ENCODE assay signal across 12 cellular contexts in the genomic region with DNA sequence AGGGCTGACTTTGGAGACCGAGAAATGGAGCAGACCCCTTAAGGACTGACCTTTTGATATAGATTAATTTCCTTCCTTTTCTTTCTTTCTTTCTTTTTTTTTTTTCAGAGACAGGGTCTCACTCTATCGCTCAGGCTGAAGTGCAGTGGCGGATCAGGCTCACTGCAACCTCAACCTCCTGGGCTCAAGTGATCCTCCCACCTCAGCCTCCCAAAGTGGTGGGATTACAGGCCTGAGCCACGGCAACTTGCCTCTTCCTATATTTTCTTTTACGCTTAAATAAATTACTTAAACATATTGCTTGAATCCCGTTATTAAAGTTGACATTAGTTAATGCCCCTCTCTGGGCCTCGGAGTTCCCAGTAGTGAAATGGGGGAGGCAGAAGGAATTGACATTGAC. TPM values are rescaled to one million over a fixed set of nuclear protein-coding genes. Genes with fewer than 3 reads are reported as not detected.
DNase-seq lines count a peak whose midpoint lies in the region; ATAC-seq, FAIRE-seq and TF ChIP-seq lines count a peak whose summit lies in the region.
"Had no signal": no experiment of that assay in that cellular context is flagged by ENCODE, and none has a peak within 500 bp of the region (broad histone marks: within the 10 kb centered on the region; RNA-seq: fewer than 3 reads in every experiment).

No MANE protein-coding gene starts in this region.

- ATAC-seq in left colon = peak; percentile 10
- no peak for ATAC-seq in stimulated activated effector memory CD8-positive, alpha-beta T cell treated with anti-CD3 and anti-CD28 coated beads, Interleukin-12 subunit alpha, Interleukin-12 subunit beta, amount 100 ng/mL, for 72 hours
- ATAC-seq in stimulated activated memory B cell treated with anti-CD40 and anti-IgM and Interleukin-4, amounts not matched to agents 10 μg/mL and 1 μg/mL and 100 μg/mL, for 72 hours = no peak
- ATAC-seq: activated CD8-positive, alpha-beta T cell treated with anti-CD3 and anti-CD28 coated beads, Interleukin-2, amount 10 ng/mL, durations not matched to agents 7 days and 5 days had no signal

- 65% methylated on average over 5 of the region's 7 CpGs for WGBS in mammary epithelial cell (ENCODE audit: low coverage, missing lambda C conversion rate)

- peak overlapping the region; percentile 95 for H3K4me2 ChIP-seq in mammary epithelial cell (ENCODE audit: insufficient read depth, low read depth, low read length)

- H3K36me3 ChIP-seq in mammary epithelial cell (ENCODE audit: insufficient read depth, low read length) = no peaks in the 10 kb centered on the region
- H3K36me3 ChIP-seq: SJCRH30 had no signal

- H3K27me3 ChIP-seq in mammary epithelial cell (ENCODE audit: insufficient read depth, low read length) = no peaks in the 10 kb centered on the region
- H3K27me3 ChIP-seq: SJCRH30 had no signal

- no peak for TF ChIP-seq CTCF in HFFc6 (IDR thresholded peaks at IDR 0.05)
- no peak for TF ChIP-seq CTCF in mammary epithelial cell (conservative IDR thresholded peaks at IDR 0.05 in 1 of 2, IDR thresholded peaks at IDR 0.05 in 1 of 2; ENCODE audit: extremely low read depth in 1 of 2, insufficient read depth in 1 of 2, low read depth in 1 of 2, low read length in 2 of 2)

- dilution Hi-C loops in mammary epithelial cell (cut with HindIII; ENCODE audit: low sequenced_read_pairs) = no loop called here

- no peaks in the 10 kb centered on the region for H4K20me1 ChIP-seq in mammary epithelial cell (ENCODE audit: insufficient read depth, low read length)

- DNase-seq in HFFc6 (no peak), mammary epithelial cell (no peak), left colon (no peak), GM12891 (ENCODE audit: insufficient read length, low spot score) (no peak), NCI-H2029 treated with DMSO at 0.1 percent for 48 hours (lab: John Stamatoyannopoulos, UW) (no peak)
- DNase-seq in stimulated activated effector memory CD8-positive, alpha-beta T cell treated with anti-CD3 and anti-CD28 coated beads, Interleukin-12 subunit alpha, Interleukin-12 subunit beta, amount 100 ng/mL, for 72 hours (ENCODE audit: low spot score in 2 of 2) = no peak
- DNase-seq: activated CD8-positive, alpha-beta T cell treated with anti-CD3 and anti-CD28 coated beads, Interleukin-2, amount 10 ng/mL, durations not matched to agents 7 days and 5 days; DND-41; NCI-H2081 treated with DMSO at 0.1 percent for 48 hours; SJCRH30 had no signal

- H3K27ac Mint-ChIP-seq in HFFc6 = no peak overlapping the region
- no peak overlapping the region for H3K27ac Mint-ChIP-seq in stimulated activated effector memory CD8-positive, alpha-beta T cell treated with anti-CD3 and anti-CD28 coated beads, Interleukin-12 subunit alpha, Interleukin-12 subunit beta, amount 100 ng/mL, for 72 hours
- H3K27ac Mint-ChIP-seq in stimulated activated memory B cell treated with anti-CD40 and anti-IgM and Interleukin-4, amounts not matched to agents 10 μg/mL and 1 μg/mL and 100 μg/mL, for 72 hours = no peak overlapping the region
- H3K27ac Mint-ChIP-seq: activated CD8-positive, alpha-beta T cell treated with anti-CD3 and anti-CD28 coated beads, Interleukin-2, amount 10 ng/mL, durations not matched to agents 7 days and 5 days had no signal

- FAIRE-seq in GM12891 (lab: Jason Lieb, UNC) = no peak

- H3K27ac ChIP-seq in mammary epithelial cell (ENCODE audit: insufficient read depth, low read depth, low read length) (no peak overlapping the region), skin epidermis (peak overlapping the region in 7 of 21 experiments; percentile 42 to 86 (median 58))
- H3K27ac ChIP-seq: SJCRH30 had no signal

- intact Hi-C loops in mammary epithelial cell (cut with micrococcal nuclease) (no loop called here), left colon (cut with DNase I, micrococcal nuclease) (no loop called here)

- H3K4me1 ChIP-seq in mammary epithelial cell (ENCODE audit: insufficient read depth, low read length) = peaks cover 6% of the 10 kb centered on the region

- H3K4me3 ChIP-seq in mammary epithelial cell (replicated peaks in 1 of 3; ENCODE audit: insufficient read depth in 1 of 3, low read depth in 2 of 3, low read length in 3 of 3) (peak overlapping the region; percentile 48 to 74 (median 73)), skin epidermis (peak overlapping the region; percentile 20 to 45 (median 33))
- H3K4me3 ChIP-seq: SJCRH30 had no signal

- CTCF ChIA-PET in mammary epithelial cell (lab: Charles Lee; ENCODE audit: low non-redundant PET) = no interaction called here

- peaks cover 23% of the 10 kb centered on the region for H3K4me1 Mint-ChIP-seq in HFFc6 (ENCODE audit: low read depth)
- H3K4me1 Mint-ChIP-seq in stimulated activated effector memory CD8-positive, alpha-beta T cell treated with anti-CD3 and anti-CD28 coated beads, Interleukin-12 subunit alpha, Interleukin-12 subunit beta, amount 100 ng/mL, for 72 hours = peaks cover 10% of the 10 kb centered on the region
- H3K4me1 Mint-ChIP-seq in stimulated activated memory B cell treated with anti-CD40 and anti-IgM and Interleukin-4, amounts not matched to agents 10 μg/mL and 1 μg/mL and 100 μg/mL, for 72 hours = peaks cover 10% of the 10 kb centered on the region

- peak overlapping the region; percentile 78 for H3K4me3 Mint-ChIP-seq in HFFc6
- H3K4me3 Mint-ChIP-seq in stimulated activated effector memory CD8-positive, alpha-beta T cell treated with anti-CD3 and anti-CD28 coated beads, Interleukin-12 subunit alpha, Interleukin-12 subunit beta, amount 100 ng/mL, for 72 hours = no peak overlapping the region
- H3K4me3 Mint-ChIP-seq in stimulated activated memory B cell treated with anti-CD40 and anti-IgM and Interleukin-4, amounts not matched to agents 10 μg/mL and 1 μg/mL and 100 μg/mL, for 72 hours = no peak overlapping the region
- H3K4me3 Mint-ChIP-seq: activated CD8-positive, alpha-beta T cell treated with anti-CD3 and anti-CD28 coated beads, Interleukin-2, amount 10 ng/mL, durations not matched to agents 7 days and 5 days had no signal

- no peak for TF ChIP-seq POLR2A in GM12891 (IDR thresholded peaks at IDR 0.05; ENCODE audit: low read depth, low read length)

- H3K27me3 Mint-ChIP-seq in HFFc6 (ENCODE audit: insufficient read depth) = peaks cover 2% of the 10 kb centered on the region
- H3K27me3 Mint-ChIP-seq in stimulated activated memory B cell treated with anti-CD40 and anti-IgM and Interleukin-4, amounts not matched to agents 10 μg/mL and 1 μg/mL and 100 μg/mL, for 72 hours = peaks cover 28% of the 10 kb centered on the region

- peak overlapping the region; percentile 93 for H2AFZ ChIP-seq in mammary epithelial cell (ENCODE audit: low read depth, low read length)

- BruUV-seq in mammary epithelial cell (replicated peaks; lab: Mats Ljungman, UMichigan) = no TSS peak

- peaks cover 5% of the 10 kb centered on the region for H3K79me2 ChIP-seq in mammary epithelial cell (ENCODE audit: insufficient read depth, low read length)

- no peaks in the 10 kb centered on the region for H3K36me3 Mint-ChIP-seq in HFFc6 (ENCODE audit: low read depth)
- no peaks in the 10 kb centered on the region for H3K36me3 Mint-ChIP-seq in stimulated activated effector memory CD8-positive, alpha-beta T cell treated with anti-CD3 and anti-CD28 coated beads, Interleukin-12 subunit alpha, Interleukin-12 subunit beta, amount 100 ng/mL, for 72 hours
- H3K36me3 Mint-ChIP-seq in stimulated activated memory B cell treated with anti-CD40 and anti-IgM and Interleukin-4, amounts not matched to agents 10 μg/mL and 1 μg/mL and 100 μg/mL, for 72 hours = no peaks in the 10 kb centered on the region

- peak overlapping the region; percentile 68 for H3K9ac ChIP-seq in mammary epithelial cell (ENCODE audit: insufficient read depth, low read length)

- in situ Hi-C loops in mammary epithelial cell (cut with MboI; ENCODE audit: low sequenced_read_pairs in 2 of 2) = no loop called here

- no peaks in the 10 kb centered on the region for H3K9me3 Mint-ChIP-seq in HFFc6
- no peaks in the 10 kb centered on the region for H3K9me3 Mint-ChIP-seq in stimulated activated effector memory CD8-positive, alpha-beta T cell treated with anti-CD3 and anti-CD28 coated beads, Interleukin-12 subunit alpha, Interleukin-12 subunit beta, amount 100 ng/mL, for 72 hours
- no peaks in the 10 kb centered on the region for H3K9me3 Mint-ChIP-seq in stimulated activated memory B cell treated with anti-CD40 and anti-IgM and Interleukin-4, amounts not matched to agents 10 μg/mL and 1 μg/mL and 100 μg/mL, for 72 hours

- no peaks in the 10 kb centered on the region for H3K9me3 ChIP-seq in mammary epithelial cell (replicated peaks; ENCODE audit: insufficient read depth, low read length)
- H3K9me3 ChIP-seq: SJCRH30 had no signal

TF ChIP-seq in GM12891, 5 proteins besides CTCF, POLR2A, EP300 and RAD21:
- no peak for TF ChIP-seq TAF1 (IDR thresholded peaks at IDR 0.05; ENCODE audit: low read depth, low read length)
- no peak for TF ChIP-seq POLR2AphosphoS5 (IDR thresholded peaks at IDR 0.05; ENCODE audit: low read depth, low read length)
- no peak for TF ChIP-seq POU2F2 (IDR thresholded peaks at IDR 0.05; ENCODE audit: low read depth, low read length)
- TF ChIP-seq PAX5 (IDR thresholded peaks at IDR 0.05; ENCODE audit: insufficient read depth, low read length, severe bottlenecking) = no peak
- no peak for TF ChIP-seq SPI1 (IDR thresholded peaks at IDR 0.05; ENCODE audit: low read depth, low read length)

RNA-seq across cellular contexts. Expression of gene KCTD14, which starts 0.3 kb away (rescaled TPM):
- 1 to 10 TPM in 2 of 6 experiments, under 1 TPM in 4; 0.17 to 1.5 (median 0.64) TPM for total RNA-seq in HFFc6 (2021; fragmentation: NEBNext Ultra II Directional; extraction: Animal tissue kit (Norgen Biotek cat#: 25700))
- total RNA-seq in mammary epithelial cell (10 to 100 TPM in 1 of 2 donors, 1 to 10 TPM in 1; 7.2 to 11.1 TPM), left colon (10 to 100 TPM; 11.9 to 13.8 TPM)
- polyA plus RNA-seq in mammary epithelial cell = 23.2 TPM
- polyA minus RNA-seq in mammary epithelial cell = 18.1 TPM
- polyA plus RNA-seq in GM12891 (2012; ENCODE audit: low read depth, missing spikeins) = not detected

RNA-seq across cellular contexts. Expression of gene INTS4, which starts 29.0 kb away (rescaled TPM):
- total RNA-seq in HFFc6 (2021; fragmentation: NEBNext Ultra II Directional; extraction: Animal tissue kit (Norgen Biotek cat#: 25700)) = 10 to 100 TPM; 23.8 to 30.1 (median 28.3) TPM
- total RNA-seq in mammary epithelial cell = 10 to 100 TPM; 25.0 to 28.0 TPM
- polyA plus RNA-seq in mammary epithelial cell = 15.7 TPM
- 28.7 TPM for polyA minus RNA-seq in mammary epithelial cell
- total RNA-seq in left colon = 10 to 100 TPM; 23.2 to 23.4 TPM
- polyA plus RNA-seq in GM12891 (2012; ENCODE audit: low read depth, missing spikeins) = 26.0 TPM

RNA-seq across cellular contexts. Expression of gene THRSP, which starts 40.2 kb away (rescaled TPM):
- total RNA-seq in HFFc6 (2021; fragmentation: NEBNext Ultra II Directional; extraction: Animal tissue kit (Norgen Biotek cat#: 25700)) = not detected
- total RNA-seq in mammary epithelial cell = not detected
- polyA plus RNA-seq in mammary epithelial cell = not detected
- polyA minus RNA-seq in mammary epithelial cell = not detected
- total RNA-seq in left colon = under 1 TPM in 1 of 2 donors, not detected in 1; 0.22 TPM
- not detected for polyA plus RNA-seq in GM12891 (2012; ENCODE audit: low read depth, missing spikeins)
- total RNA-seq: activated CD8-positive, alpha-beta T cell treated with anti-CD3 and anti-CD28 coated beads, Interleukin-2, amount 10 ng/mL, durations not matched to agents 7 days and 5 days; SJCRH30 had no signal

RNA-seq across cellular contexts. Expression of gene NDUFC2, which starts 56.2 kb away (rescaled TPM):
- total RNA-seq in HFFc6 (2021; fragmentation: NEBNext Ultra II Directional; extraction: Animal tissue kit (Norgen Biotek cat#: 25700)) = 100 to 1,000 TPM; 330 to 476 (median 410) TPM
- total RNA-seq in mammary epithelial cell (100 to 1,000 TPM; 108 to 209 TPM), left colon (100 to 1,000 TPM; 208 to 225 TPM)
- 165 TPM for polyA plus RNA-seq in mammary epithelial cell
- 11.5 TPM for polyA minus RNA-seq in mammary epithelial cell
- 202 TPM for polyA plus RNA-seq in GM12891 (2012; ENCODE audit: low read depth, missing spikeins)
